In genomic region chr22:22663861-22664800, GRCh38 we compare ENCODE assay signal across 18 cellular contexts.
"Had no signal": no experiment of that assay in that cellular context is flagged by ENCODE, and none has a peak within 500 bp of the region (broad histone marks: within the 10 kb centered on the region; RNA-seq: fewer than 3 reads in every experiment).

No MANE protein-coding gene starts in this region.

- H3K9me3 Mint-ChIP-seq: dendritic cell treated with granulocyte-macrophage colony-stimulating factor and Interleukin-4, amounts not matched to agents 40 ng/mL and 50 ng/mL, for 4 days; effector memory CD8-positive, alpha-beta T cell; naive thymus-derived CD8-positive, alpha-beta T cell; stimulated activated naive CD8-positive, alpha-beta T cell treated with anti-CD3 and anti-CD28 coated beads, Interleukin-15, Interleukin-2, amounts not matched to agents 100 ng/mL and 50 ng/mL, for 24 hours had no signal

- H3K36me3 ChIP-seq: esophagus muscularis mucosa, gastrocnemius medialis, heart right ventricle, right atrium auricular region, tibial nerve, upper lobe of right lung had no signal

- H3K4me3 ChIP-seq: esophagus muscularis mucosa, gastrocnemius medialis, heart right ventricle, mucosa of descending colon, right atrium auricular region, testis, tibial nerve, upper lobe of right lung had no signal

- H3K36me3 Mint-ChIP-seq: naive thymus-derived CD8-positive, alpha-beta T cell had no signal

- H3K4me1 ChIP-seq: esophagus muscularis mucosa, gastrocnemius medialis, heart right ventricle, right atrium auricular region, testis, tibial nerve, upper lobe of right lung had no signal

- H3K27ac ChIP-seq: epithelial cell of prostate, esophagus muscularis mucosa, gastrocnemius medialis, heart right ventricle, right atrium auricular region, testis, tibial nerve, upper lobe of right lung had no signal

- H3K27me3 ChIP-seq: gastrocnemius medialis, right atrium auricular region, testis, tibial nerve, upper lobe of right lung had no signal

- DNase-seq: effector memory CD8-positive, alpha-beta T cell; gastrocnemius medialis; heart right ventricle; hypothalamus; kidney glomerular epithelial cell; mammary epithelial cell; mucosa of descending colon; naive thymus-derived CD8-positive, alpha-beta T cell; small intestine; stimulated activated CD4-positive, alpha-beta T cell treated with anti-CD3 and anti-CD28 coated beads, Interleukin-12 subunit alpha, Interleukin-12 subunit beta, amount 100 ng/mL, for 4 hours; testis; upper lobe of right lung had no signal

- H3K9me3 ChIP-seq: esophagus muscularis mucosa, gastrocnemius medialis, heart right ventricle, mucosa of descending colon, right atrium auricular region, testis, tibial nerve, upper lobe of right lung had no signal

- ATAC-seq: effector memory CD8-positive, alpha-beta T cell; gastrocnemius medialis; heart right ventricle; mucosa of descending colon; naive thymus-derived CD8-positive, alpha-beta T cell; upper lobe of right lung had no signal

- H3K4me3 Mint-ChIP-seq: dendritic cell treated with granulocyte-macrophage colony-stimulating factor and Interleukin-4, amounts not matched to agents 40 ng/mL and 50 ng/mL, for 4 days; effector memory CD8-positive, alpha-beta T cell; naive thymus-derived CD8-positive, alpha-beta T cell; stimulated activated naive CD8-positive, alpha-beta T cell treated with anti-CD3 and anti-CD28 coated beads, Interleukin-15, Interleukin-2, amounts not matched to agents 100 ng/mL and 50 ng/mL, for 24 hours had no signal

- H3K27ac Mint-ChIP-seq: dendritic cell treated with granulocyte-macrophage colony-stimulating factor and Interleukin-4, amounts not matched to agents 40 ng/mL and 50 ng/mL, for 4 days; stimulated activated naive CD8-positive, alpha-beta T cell treated with anti-CD3 and anti-CD28 coated beads, Interleukin-15, Interleukin-2, amounts not matched to agents 100 ng/mL and 50 ng/mL, for 24 hours had no signal
